Comparison of ENCODE assay signal across 9 cellular contexts in genomic region chr13:103140001-103140671, GRCh38.
DNase-seq lines count a peak whose midpoint lies in the region; ATAC-seq, FAIRE-seq and TF ChIP-seq lines count a peak whose summit lies in the region.
"Had no signal": no experiment of that assay in that cellular context is flagged by ENCODE, and none has a peak within 500 bp of the region (broad histone marks: within the 10 kb centered on the region; RNA-seq: fewer than 3 reads in every experiment).

No MANE protein-coding gene starts in this region.

- no peak overlapping the region for H3K27ac ChIP-seq in spleen

- H3K36me3 ChIP-seq in NT2/D1 (ENCODE audit: insufficient read depth, insufficient read length, low read length) (no peaks in the 10 kb centered on the region), spleen (no peaks in the 10 kb centered on the region)

- TF ChIP-seq POLR2A in spleen (IDR thresholded peaks at IDR 0.05), result no peak

- FAIRE-seq in GM19239 (lab: Jason Lieb, UNC), result peak; percentile 95
- FAIRE-seq: frontal cortex had no signal

- no peaks in the 10 kb centered on the region for H3K4me1 ChIP-seq in NT2/D1 (ENCODE audit: insufficient read depth, insufficient read length)
- no peaks in the 10 kb centered on the region for H3K4me1 ChIP-seq in spleen

- peak; percentile 96 for ATAC-seq in HG03064 (IDR thresholded peaks at IDR 0.05; ENCODE audit: low read depth, unreplicated experiment)

- H3K9me3 ChIP-seq in NT2/D1 (ENCODE audit: insufficient read depth, low read length) (no peaks in the 10 kb centered on the region), spleen (no peaks in the 10 kb centered on the region)

- H3K9ac ChIP-seq in NT2/D1 (ENCODE audit: insufficient read length, low read depth), result no peak overlapping the region

- WGBS in spleen, 5 donors, result 56 to 67% (median 59%) methylated on average over 5 of the region's 5 CpGs

- H3K4me3 ChIP-seq in NT2/D1 (ENCODE audit: insufficient read length, low read depth), result no peak overlapping the region
- no peak overlapping the region for H3K4me3 ChIP-seq in foreskin fibroblast (ENCODE audit: low read depth in 1 of 2, low read length in 2 of 2)
- no peak overlapping the region for H3K4me3 ChIP-seq in spleen

- TF ChIP-seq CTCF in foreskin fibroblast (IDR thresholded peaks at IDR 0.05; ENCODE audit: low read depth, low read length) (peak; percentile 70), spleen (IDR thresholded peaks at IDR 0.05 in 8 of 11, conservative IDR thresholded peaks at IDR 0.05 in 3 of 11) (peak in 9 of 11 experiments; percentile 22 to 65 (median 41))

- no peaks in the 10 kb centered on the region for H3K27me3 ChIP-seq in NT2/D1 (ENCODE audit: insufficient read depth, insufficient read length)
- no peaks in the 10 kb centered on the region for H3K27me3 ChIP-seq in spleen (replicated peaks in 1 of 7)

- DNase-seq in COLO829 (ENCODE audit: low spot score) (peak; percentile 48), GM19239 (ENCODE audit: insufficient read length, low spot score) (peak; percentile 13), NT2/D1 (ENCODE audit: low read depth, low spot score) (peak; percentile 28), foreskin fibroblast (peak in 1 of 2 donors; percentile 51), spleen (no peak), NK-92 (lab: John Stamatoyannopoulos, UW; ENCODE audit: unreplicated experiment) (no peak), NCI-H1436 (lab: John Stamatoyannopoulos, UW) (no peak)

- intact Hi-C loops in spleen (cut with DNase I; ENCODE audit: low total_unique reads), result no loop called here

Comparison
In these comparisons a context has a peak if more than half of its experiments do, and no peak if none do; other contexts are left out.
1. DNase-seq: peak in COLO829 (single experiment), GM19239 (single experiment) and NT2/D1 (single experiment); none in spleen (single experiment), NK-92 (single experiment) and NCI-H1436 (single experiment).